ENCODE assay signal across 6 cellular contexts in the genomic region with DNA sequence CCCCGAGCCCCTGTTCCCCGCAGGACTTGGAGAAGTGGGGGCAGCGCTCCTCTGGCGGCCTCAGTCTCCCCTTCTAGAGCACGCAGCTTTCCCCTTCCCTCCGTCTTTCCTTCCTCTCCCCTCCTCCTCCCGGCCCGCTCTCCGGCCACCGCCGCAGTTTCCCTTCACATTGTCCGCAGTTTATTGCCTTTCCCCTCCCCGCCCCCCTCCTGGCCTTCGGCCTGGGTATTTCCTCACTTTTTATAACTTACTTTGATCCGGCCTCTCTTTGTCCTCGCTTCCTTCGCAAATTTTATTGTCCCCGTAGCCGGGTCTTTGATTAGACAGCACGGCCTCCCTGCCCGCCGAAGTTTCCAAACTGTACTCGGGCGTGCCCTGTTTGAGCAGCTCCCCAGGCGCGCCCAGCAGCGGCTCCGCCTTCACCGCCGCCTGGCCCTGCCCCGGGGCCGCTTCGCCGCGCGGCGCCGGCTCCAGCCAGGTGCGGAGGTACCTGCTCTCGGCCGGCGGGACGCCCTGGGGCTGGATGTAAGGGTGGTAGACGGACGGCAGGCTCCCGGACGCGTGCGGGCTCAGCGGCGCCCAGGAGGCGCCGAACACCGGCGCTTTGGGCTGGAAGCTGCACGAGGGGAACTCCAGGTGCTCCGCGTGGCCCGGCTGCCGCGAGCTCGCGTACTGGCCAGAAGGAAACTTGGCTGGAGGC. TPM values are rescaled to one million over a fixed set of nuclear protein-coding genes. Genes with fewer than 3 reads are reported as not detected.
DNase-seq lines count a peak whose midpoint lies in the region; ATAC-seq, FAIRE-seq and TF ChIP-seq lines count a peak whose summit lies in the region.

No MANE protein-coding gene starts in this region.

- peaks cover 5% of the 10 kb centered on the region for H4K20me1 ChIP-seq in astrocyte (ENCODE audit: insufficient read depth, low read length)

- peak overlapping the region; percentile 78 for H3K4me2 ChIP-seq in astrocyte (ENCODE audit: low read length)

- no peaks in the 10 kb centered on the region for H3K79me2 ChIP-seq in astrocyte (ENCODE audit: insufficient read depth, low read length)

- peaks cover 10% of the 10 kb centered on the region for H3K9me3 ChIP-seq in astrocyte (ENCODE audit: insufficient read depth, low read depth, low read length)

- H3K4me3 ChIP-seq in astrocyte (ENCODE audit: insufficient read depth, low read depth, low read length) = peak overlapping the region; percentile 20

- H3K4me1 ChIP-seq in astrocyte (ENCODE audit: insufficient read depth, low read length) = peaks cover 11% of the 10 kb centered on the region

- DNase-seq in Right ventricle myocardium inferior (ENCODE audit: missing footprints) (no peak), cardiac septum (ENCODE audit: low spot score) (no peak), astrocyte (ENCODE audit: low read depth) (no peak), nucleus accumbens (lab: John Stamatoyannopoulos, UW) (no peak), Ammon's horn (ENCODE audit: low spot score) (no peak)
- peak in 2 of 10 donors; percentile 31 to 34 for DNase-seq in naive thymus-derived CD8-positive, alpha-beta T cell

- no peak overlapping the region for H3K27ac ChIP-seq in astrocyte (ENCODE audit: low read depth, low read length)

- no peak overlapping the region for H3K9ac ChIP-seq in astrocyte (ENCODE audit: low read length)

- intact Hi-C loops in Right ventricle myocardium inferior (cut with DNase I) = no loop called here
- intact Hi-C loops in cardiac septum (cut with DNase I) = no loop called here

- H3K36me3 ChIP-seq in astrocyte (ENCODE audit: insufficient read depth, low read length) = no peaks in the 10 kb centered on the region

- no peaks in the 10 kb centered on the region for H3K4me1 Mint-ChIP-seq in astrocyte (ENCODE audit: low read depth, unreplicated experiment)
- peaks cover 9 to 18% (median 13%) of the 10 kb centered on the region in 4 donors for H3K4me1 Mint-ChIP-seq in naive thymus-derived CD8-positive, alpha-beta T cell

- POLR2A ChIA-PET in naive thymus-derived CD8-positive, alpha-beta T cell (lab: Charles Lee) = interaction anchor here (0.5 to 1.3 kb wide), 6 partner anchors 8 to 483 kb away, joined by 3 to 5 read pairs (median 3); partner anchors contain the start of gene HOXB7

- peaks cover 30% of the 10 kb centered on the region for H3K9me3 Mint-ChIP-seq in astrocyte (ENCODE audit: unreplicated experiment)
- no peaks in the 10 kb centered on the region for H3K9me3 Mint-ChIP-seq in naive thymus-derived CD8-positive, alpha-beta T cell

- peaks cover 86% of the 10 kb centered on the region for H3K27me3 Mint-ChIP-seq in astrocyte (ENCODE audit: low read depth, unreplicated experiment)
- H3K27me3 Mint-ChIP-seq in naive thymus-derived CD8-positive, alpha-beta T cell = peaks cover 55 to 96% (median 81%) of the 10 kb centered on the region in 5 donors

- no peak overlapping the region for H3K27ac Mint-ChIP-seq in astrocyte (ENCODE audit: unreplicated experiment)
- peak overlapping the region in 1 of 10 donors; percentile 49 for H3K27ac Mint-ChIP-seq in naive thymus-derived CD8-positive, alpha-beta T cell

- no peak for TF ChIP-seq CTCF in astrocyte (IDR thresholded peaks at IDR 0.05; ENCODE audit: insufficient read depth, low read depth, low read length)

- peak overlapping the region; percentile 67 for H2AFZ ChIP-seq in astrocyte (ENCODE audit: low read depth, low read length)

- no peak for FAIRE-seq in astrocyte (lab: Jason Lieb, UNC)

- H3K4me3 Mint-ChIP-seq in astrocyte (ENCODE audit: unreplicated experiment) = peak overlapping the region; percentile 40
- H3K4me3 Mint-ChIP-seq in naive thymus-derived CD8-positive, alpha-beta T cell = peak overlapping the region; percentile 79 to 87 (median 84)

- H3K36me3 Mint-ChIP-seq in astrocyte (ENCODE audit: low read depth, unreplicated experiment) = peaks cover 8% of the 10 kb centered on the region
- H3K36me3 Mint-ChIP-seq in naive thymus-derived CD8-positive, alpha-beta T cell = peaks cover 0 to 5% (median 0%) of the 10 kb centered on the region in 3 donors

- H3K27me3 ChIP-seq in astrocyte (ENCODE audit: insufficient read depth, low read length) = peaks cover 97% of the 10 kb centered on the region

- peak; percentile 26 for ATAC-seq in Right ventricle myocardium inferior
- ATAC-seq in naive thymus-derived CD8-positive, alpha-beta T cell = peak; percentile 64 to 77

RNA-seq across cellular contexts. Expression of gene HOXB9, which starts 0.5 kb away (rescaled TPM):
- total RNA-seq in Right ventricle myocardium inferior = not detected
- total RNA-seq in cardiac septum = not detected
- total RNA-seq in astrocyte = 0.10 and 0.11 TPM in 2 replicates
- total RNA-seq in naive thymus-derived CD8-positive, alpha-beta T cell = not detected
- under 1 TPM in 1 of 3 donors, not detected in 2; 0.13 TPM for polyA plus RNA-seq in naive thymus-derived CD8-positive, alpha-beta T cell

RNA-seq across cellular contexts. Expression of gene HOXB8, which starts 10.6 kb away (rescaled TPM):
- total RNA-seq in Right ventricle myocardium inferior (not detected), cardiac septum (not detected), astrocyte (not detected in 2 replicates)
- total RNA-seq in naive thymus-derived CD8-positive, alpha-beta T cell = not detected
- polyA plus RNA-seq in naive thymus-derived CD8-positive, alpha-beta T cell = not detected

RNA-seq across cellular contexts. Expression of gene HOXB7, which starts 14.8 kb away (rescaled TPM):
- total RNA-seq in Right ventricle myocardium inferior (0.41 TPM), cardiac septum (0.22 TPM), astrocyte (not detected in 2 replicates)
- total RNA-seq in naive thymus-derived CD8-positive, alpha-beta T cell = not detected
- polyA plus RNA-seq in naive thymus-derived CD8-positive, alpha-beta T cell = under 1 TPM in 2 of 3 donors, not detected in 1; 0.22 to 0.40 TPM

RNA-seq across cellular contexts. Expression of gene HOXB6, which starts 20.9 kb away (rescaled TPM):
- total RNA-seq in Right ventricle myocardium inferior (0.57 TPM), cardiac septum (0.92 TPM), astrocyte (not detected in 2 replicates)
- total RNA-seq in naive thymus-derived CD8-positive, alpha-beta T cell = not detected
- polyA plus RNA-seq in naive thymus-derived CD8-positive, alpha-beta T cell = not detected

RNA-seq across cellular contexts. Expression of gene HOXB5, which starts 32.1 kb away (rescaled TPM):
- not detected for total RNA-seq in Right ventricle myocardium inferior
- total RNA-seq in cardiac septum = not detected
- total RNA-seq in astrocyte = not detected in 2 replicates
- total RNA-seq in naive thymus-derived CD8-positive, alpha-beta T cell = not detected
- polyA plus RNA-seq in naive thymus-derived CD8-positive, alpha-beta T cell = not detected
